9 cellular contexts compared by ENCODE assay signal in genomic region chr20:49282584-49283171, GRCh38.
DNase-seq lines count a peak whose midpoint lies in the region; ATAC-seq and TF ChIP-seq lines count a peak whose summit lies in the region.
"Had no signal": no experiment of that assay in that cellular context is flagged by ENCODE, and none has a peak within 500 bp of the region (broad histone marks: within the 10 kb centered on the region; RNA-seq: fewer than 3 reads in every experiment).

No MANE protein-coding gene starts in this region.

- TF ChIP-seq CTCF in fibroblast of mammary gland (conservative IDR thresholded peaks at IDR 0.05; ENCODE audit: control insufficient read depth, insufficient read depth, low read depth, low read length): no peak

- H3K27ac Mint-ChIP-seq in activated naive CD4-positive, alpha-beta T cell treated with anti-CD3 and anti-CD28 coated beads, Interleukin-2, amount 10 ng/mL, durations not matched to agents 7 days and 5 days: peak overlapping the region; percentile 35
- H3K27ac Mint-ChIP-seq in T-helper 2 cell treated with Interferon-gamma antibody and Interleukin-4, amounts not matched to agents 5 μg/mL and 100 μg/mL, for 36 hours: peak overlapping the region; percentile 64
- H3K27ac Mint-ChIP-seq in stimulated activated naive CD8-positive, alpha-beta T cell treated with anti-CD3 and anti-CD28 coated beads, Interleukin-15, amount 100 ng/mL, for 72 hours: peak overlapping the region; percentile 73 to 82

- peak overlapping the region; percentile 99 for H3K4me3 Mint-ChIP-seq in activated naive CD4-positive, alpha-beta T cell treated with anti-CD3 and anti-CD28 coated beads, Interleukin-2, amount 10 ng/mL, durations not matched to agents 7 days and 5 days
- peak overlapping the region; percentile 99 for H3K4me3 Mint-ChIP-seq in T-helper 2 cell treated with Interferon-gamma antibody and Interleukin-4, amounts not matched to agents 5 μg/mL and 100 μg/mL, for 36 hours
- peak overlapping the region; percentile 94 for H3K4me3 Mint-ChIP-seq in stimulated activated naive CD8-positive, alpha-beta T cell treated with anti-CD3 and anti-CD28 coated beads, Interleukin-15, amount 100 ng/mL, for 72 hours

- peaks cover 74% of the 10 kb centered on the region for H3K4me1 Mint-ChIP-seq in activated naive CD4-positive, alpha-beta T cell treated with anti-CD3 and anti-CD28 coated beads, Interleukin-2, amount 10 ng/mL, durations not matched to agents 7 days and 5 days
- H3K4me1 Mint-ChIP-seq in T-helper 2 cell treated with Interferon-gamma antibody and Interleukin-4, amounts not matched to agents 5 μg/mL and 100 μg/mL, for 36 hours (ENCODE audit: low read depth): peaks cover 61% of the 10 kb centered on the region
- H3K4me1 Mint-ChIP-seq in stimulated activated naive CD8-positive, alpha-beta T cell treated with anti-CD3 and anti-CD28 coated beads, Interleukin-15, amount 100 ng/mL, for 72 hours: peaks cover 81% of the 10 kb centered on the region

- H3K36me3 Mint-ChIP-seq in activated naive CD4-positive, alpha-beta T cell treated with anti-CD3 and anti-CD28 coated beads, Interleukin-2, amount 10 ng/mL, durations not matched to agents 7 days and 5 days: peaks cover 94% of the 10 kb centered on the region
- H3K36me3 Mint-ChIP-seq in T-helper 2 cell treated with Interferon-gamma antibody and Interleukin-4, amounts not matched to agents 5 μg/mL and 100 μg/mL, for 36 hours (ENCODE audit: low read depth): peaks cover 94% of the 10 kb centered on the region

- no peaks in the 10 kb centered on the region for H3K27me3 Mint-ChIP-seq in activated naive CD4-positive, alpha-beta T cell treated with anti-CD3 and anti-CD28 coated beads, Interleukin-2, amount 10 ng/mL, durations not matched to agents 7 days and 5 days
- H3K27me3 Mint-ChIP-seq in T-helper 2 cell treated with Interferon-gamma antibody and Interleukin-4, amounts not matched to agents 5 μg/mL and 100 μg/mL, for 36 hours (ENCODE audit: low read depth): no peaks in the 10 kb centered on the region
- H3K27me3 Mint-ChIP-seq in stimulated activated naive CD8-positive, alpha-beta T cell treated with anti-CD3 and anti-CD28 coated beads, Interleukin-15, amount 100 ng/mL, for 72 hours: no peaks in the 10 kb centered on the region

- H3K4me3 ChIP-seq in fibroblast of mammary gland (ENCODE audit: control insufficient read depth, low read depth, low read length): peak overlapping the region; percentile 100

- no peak for DNase-seq in activated naive CD4-positive, alpha-beta T cell treated with anti-CD3 and anti-CD28 coated beads, Interleukin-2, amount 10 ng/mL, durations not matched to agents 7 days and 5 days
- DNase-seq in activated naive CD4-positive, alpha-beta T cell (lab: John Stamatoyannopoulos, UW): no peak
- no peak for DNase-seq in T-helper 2 cell treated with Interferon-gamma antibody and Interleukin-4, amounts not matched to agents 5 μg/mL and 100 μg/mL, for 36 hours (ENCODE audit: low spot score)
- no peak for DNase-seq in fibroblast of mammary gland (ENCODE audit: low read depth)
- DNase-seq in stimulated activated naive CD8-positive, alpha-beta T cell treated with anti-CD3 and anti-CD28 coated beads, Interleukin-15, amount 100 ng/mL, for 72 hours: no peak
- DNase-seq in 8988T: no peak
- DNase-seq in NOMO-1 (lab: John Stamatoyannopoulos, UW; ENCODE audit: unreplicated experiment in 2 of 2): no peak
- DNase-seq: NCI-H187 treated with DMSO at 0.1 percent for 48 hours had no signal

- CTCF ChIA-PET in activated naive CD4-positive, alpha-beta T cell treated with anti-CD3 and anti-CD28 coated beads, Interleukin-2, amount 10 ng/mL, durations not matched to agents 7 days and 5 days (lab: Charles Lee): no interaction called here

- no peak for ATAC-seq in stimulated activated naive CD8-positive, alpha-beta T cell treated with anti-CD3 and anti-CD28 coated beads, Interleukin-15, amount 100 ng/mL, for 72 hours
- no peak for ATAC-seq in GM21367 (IDR thresholded peaks at IDR 0.05; ENCODE audit: unreplicated experiment)

- H3K9me3 Mint-ChIP-seq in activated naive CD4-positive, alpha-beta T cell treated with anti-CD3 and anti-CD28 coated beads, Interleukin-2, amount 10 ng/mL, durations not matched to agents 7 days and 5 days: peaks cover 79% of the 10 kb centered on the region
- H3K9me3 Mint-ChIP-seq in T-helper 2 cell treated with Interferon-gamma antibody and Interleukin-4, amounts not matched to agents 5 μg/mL and 100 μg/mL, for 36 hours: peaks cover 74% of the 10 kb centered on the region
- H3K9me3 Mint-ChIP-seq in stimulated activated naive CD8-positive, alpha-beta T cell treated with anti-CD3 and anti-CD28 coated beads, Interleukin-15, amount 100 ng/mL, for 72 hours: peaks cover 23 to 35% of the 10 kb centered on the region in 2 donors
